Comparison of ENCODE assay signal across 18 cellular contexts in the genomic region with DNA sequence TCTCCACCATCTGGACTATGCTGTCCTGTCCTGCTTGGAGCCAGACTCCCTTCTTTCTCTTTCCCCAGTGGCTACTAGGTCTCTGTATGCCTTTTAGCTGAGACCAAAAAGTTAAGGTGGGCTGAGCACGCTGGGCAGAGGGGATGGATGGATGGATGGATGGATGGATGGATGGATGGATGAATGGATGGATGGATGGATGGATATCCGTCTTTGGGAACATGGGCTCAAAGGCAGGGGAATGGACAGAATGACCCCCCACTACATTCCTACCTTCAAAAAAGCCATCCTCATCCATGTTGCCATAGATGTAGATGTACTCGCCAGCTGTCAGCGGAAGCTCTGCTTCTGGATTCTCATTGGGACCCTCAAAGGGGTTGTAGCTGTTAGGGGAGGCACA. TPM values are rescaled to one million over a fixed set of nuclear protein-coding genes. Genes with fewer than 3 reads are reported as not detected.
DNase-seq lines count a peak whose midpoint lies in the region; ATAC-seq and TF ChIP-seq lines count a peak whose summit lies in the region.
"Had no signal": no experiment of that assay in that cellular context is flagged by ENCODE, and none has a peak within 500 bp of the region (broad histone marks: within the 10 kb centered on the region; RNA-seq: fewer than 3 reads in every experiment).

No MANE protein-coding gene starts in this region.

- H3K27me3 Mint-ChIP-seq in activated T-cell treated with anti-CD3 and anti-CD28 coated beads, Interleukin-2, amount 50 U/mL, for 72 hours (ENCODE audit: low read depth) = no peaks in the 10 kb centered on the region
- H3K27me3 Mint-ChIP-seq in natural killer cell (ENCODE audit: low read depth in 2 of 2) = no peaks in the 10 kb centered on the region
- H3K27me3 Mint-ChIP-seq: CD4-positive, alpha-beta T cell had no signal

- H3K27ac ChIP-seq in HCT116 (ENCODE audit: low read depth, low read length) (no peak overlapping the region), stomach (no peak overlapping the region), right lobe of liver (no peak overlapping the region)
- H3K27ac ChIP-seq: A549, KMS-11 had no signal

- H3K27me3 ChIP-seq in HCT116 (ENCODE audit: insufficient read depth, low read length) (no peaks in the 10 kb centered on the region), stomach (no peaks in the 10 kb centered on the region), right lobe of liver (no peaks in the 10 kb centered on the region)
- H3K27me3 ChIP-seq: MG63 had no signal

- no peaks in the 10 kb centered on the region for H3K36me3 ChIP-seq in HCT116 (ENCODE audit: control insufficient read depth in 1 of 2, insufficient read depth in 2 of 2, low read length in 2 of 2)
- peaks cover 0 to 43% (median 8%) of the 10 kb centered on the region in 4 donors for H3K36me3 ChIP-seq in stomach
- no peaks in the 10 kb centered on the region for H3K36me3 ChIP-seq in right lobe of liver
- H3K36me3 ChIP-seq: MG63 had no signal

- intact Hi-C loops in HCT116 (cut with micrococcal nuclease) = loop anchor here (5.0 to 10.0 kb wide), 2 partner anchors 202 to 689 kb away; no protein-coding TSS in a partner anchor
- intact Hi-C loops in natural killer cell (cut with micrococcal nuclease) = loop anchor here (5.0 kb wide), 1 partner anchor 172 kb away; a partner anchor contains a TSS
- intact Hi-C loops in stomach (cut with DNase I; ENCODE audit: low total_unique reads) = loop anchor here (10.0 kb wide), 1 partner anchor 129 kb away; no protein-coding TSS in a partner anchor
- intact Hi-C loops in right lobe of liver (cut with DNase I) = loop anchor here (5.0 kb wide), 2 partner anchors 117 to 132 kb away; no protein-coding TSS in a partner anchor

- peak overlapping the region; percentile 37 for H3K27ac Mint-ChIP-seq in activated T-cell treated with anti-CD3 and anti-CD28 coated beads, Interleukin-2, amount 50 U/mL, for 72 hours
- H3K27ac Mint-ChIP-seq in natural killer cell = peak overlapping the region; percentile 62 to 92
- H3K27ac Mint-ChIP-seq: CD4-positive, alpha-beta T cell; GM23338 had no signal

- H3K9me3 ChIP-seq in HCT116 (ENCODE audit: control insufficient read depth in 1 of 2, insufficient read depth in 1 of 2, low read depth in 1 of 2, low read length in 2 of 2) (no peaks in the 10 kb centered on the region), stomach (no peaks in the 10 kb centered on the region), right lobe of liver (no peaks in the 10 kb centered on the region)
- H3K9me3 ChIP-seq: A549, MG63 had no signal

- no peak overlapping the region for H3K9ac ChIP-seq in HCT116 (ENCODE audit: low read length)
- H3K9ac ChIP-seq: KMS-11 had no signal

- DNase-seq in activated T-cell treated with anti-CD3 and anti-CD28 coated beads, Interleukin-2, amount 50 U/mL, for 72 hours = no peak
- DNase-seq in activated T-cell treated with anti-CD3 and anti-CD28 coated beads, Interleukin-2, amount 50 U/mL, for 1 hour = no peak
- DNase-seq in HCT116 (ENCODE audit: low read depth, low spot score) (no peak), natural killer cell (no peak), stomach (peak; percentile 1), right lobe of liver (no peak)
- DNase-seq: Calu3; CD4-positive, alpha-beta T cell; DMS79; MG63; NCI-H1105; NCI-H187; NCI-H446 had no signal

- CTCF ChIA-PET in HCT116 (lab: Charles Lee) = interaction anchor here (1.3 to 7.6 kb wide), 2 partner anchors 36 to 132 kb away, joined by 4 to 124 read pairs; a partner anchor contains a TSS

- no peak for TF ChIP-seq POLR2A in HCT116 (IDR thresholded peaks at IDR 0.05; ENCODE audit: borderline replicate concordance, extremely low read depth, insufficient read depth, insufficient read length)
- TF ChIP-seq POLR2A in stomach (IDR thresholded peaks at IDR 0.05) = no peak
- no peak for TF ChIP-seq POLR2A in right lobe of liver (IDR thresholded peaks at IDR 0.05)

- BruUV-seq in HCT116 (replicated peaks; lab: Mats Ljungman, UMichigan) = no TSS peak

- no peaks in the 10 kb centered on the region for H3K36me3 Mint-ChIP-seq in activated T-cell treated with anti-CD3 and anti-CD28 coated beads, Interleukin-2, amount 50 U/mL, for 72 hours (ENCODE audit: insufficient read depth in 2 of 2)
- peaks cover 3% of the 10 kb centered on the region for H3K36me3 Mint-ChIP-seq in natural killer cell

- H4K20me1 ChIP-seq in HCT116 (ENCODE audit: insufficient read depth) = no peaks in the 10 kb centered on the region

- no peak for ATAC-seq in activated T-cell treated with anti-CD3 and anti-CD28 coated beads, Interleukin-2, amount 50 U/mL, for 72 hours (replicated peaks in 1 of 2)
- ATAC-seq in HCT116 (no peak), natural killer cell (no peak), right lobe of liver (no peak), GM18867 (IDR thresholded peaks at IDR 0.05; ENCODE audit: unreplicated experiment) (no peak)
- ATAC-seq: A549, GM23338 had no signal

- peaks cover 33% of the 10 kb centered on the region for H3K4me1 Mint-ChIP-seq in activated T-cell treated with anti-CD3 and anti-CD28 coated beads, Interleukin-2, amount 50 U/mL, for 72 hours (ENCODE audit: low read depth)
- H3K4me1 Mint-ChIP-seq in natural killer cell = peaks cover 15 to 27% of the 10 kb centered on the region in 2 donors

- peak overlapping the region; percentile 31 for H3K4me2 ChIP-seq in HCT116 (ENCODE audit: low read length)
- H3K4me2 ChIP-seq: A549, GM23338, KMS-11 had no signal

- no peaks in the 10 kb centered on the region for H3K9me2 ChIP-seq in HCT116 (ENCODE audit: insufficient read depth)

- no peak overlapping the region for H3K4me3 Mint-ChIP-seq in activated T-cell treated with anti-CD3 and anti-CD28 coated beads, Interleukin-2, amount 50 U/mL, for 72 hours
- H3K4me3 Mint-ChIP-seq in natural killer cell = no peak overlapping the region
- H3K4me3 Mint-ChIP-seq: CD4-positive, alpha-beta T cell; GM23338 had no signal

- H3K4me3 ChIP-seq in HCT116 (replicated peaks in 1 of 2; ENCODE audit: low read depth in 1 of 2, low read length in 2 of 2) = no peak overlapping the region
- no peak overlapping the region for H3K4me3 ChIP-seq in stomach
- H3K4me3 ChIP-seq in right lobe of liver = no peak overlapping the region
- H3K4me3 ChIP-seq: A549, GM23338, MG63 had no signal

- TF ChIP-seq RAD21 in HCT116 (IDR thresholded peaks at IDR 0.05; ENCODE audit: low read depth) = no peak

- TF ChIP-seq CTCF in HCT116 (IDR thresholded peaks at IDR 0.05 in 2 of 3, conservative IDR thresholded peaks at IDR 0.05 in 1 of 3; ENCODE audit: borderline replicate concordance in 1 of 3, insufficient read depth in 1 of 3, low read depth in 2 of 3, low read length in 2 of 3) (no peak), natural killer cell (IDR thresholded peaks at IDR 0.05) (no peak), stomach (IDR thresholded peaks at IDR 0.05) (no peak), right lobe of liver (IDR thresholded peaks at IDR 0.05) (no peak)

- TF ChIP-seq EP300 in stomach (IDR thresholded peaks at IDR 0.05) = no peak

- POLR2A ChIA-PET in HCT116 (lab: Charles Lee) = interaction anchor here (1.4 kb wide), 1 partner anchor 315 kb away, joined by 3 read pairs; no protein-coding TSS in a partner anchor

- H3K4me1 ChIP-seq in HCT116 (ENCODE audit: control insufficient read depth in 1 of 2, insufficient read depth in 2 of 2, low read length in 2 of 2) (peaks cover 8 to 13% of the 10 kb centered on the region in 2 experiments; a peak in 3 of 4 replicates), stomach (peaks cover 0 to 8% (median 0%) of the 10 kb centered on the region in 4 donors), right lobe of liver (no peaks in the 10 kb centered on the region)

- no peaks in the 10 kb centered on the region for H3K9me3 Mint-ChIP-seq in activated T-cell treated with anti-CD3 and anti-CD28 coated beads, Interleukin-2, amount 50 U/mL, for 72 hours
- no peaks in the 10 kb centered on the region for H3K9me3 Mint-ChIP-seq in natural killer cell
- H3K9me3 Mint-ChIP-seq: CD4-positive, alpha-beta T cell; GM23338 had no signal

- 87 to 99% (median 94%) methylated on average over 4 of the region's 4 CpGs for WGBS in stomach, 5 donors
- 75% methylated on average over 2 of the region's 4 CpGs for WGBS in right lobe of liver (ENCODE audit: insufficient coverage, low coverage, low lambda C conversion rate, missing lambda C conversion rate)

- RAD21 ChIA-PET in HCT116 (lab: Charles Lee; ENCODE audit: low non-redundant PET in 1 of 2, low total read pairs in 2 of 2, uncharacterized antibody in 2 of 2, unreplicated experiment in 2 of 2) = no interaction called here

- no peak overlapping the region for H2AFZ ChIP-seq in HCT116 (ENCODE audit: low read depth, low read length, poor library complexity, severe bottlenecking)
- H2AFZ ChIP-seq: GM23338 had no signal

- H3K79me2 ChIP-seq in HCT116 (ENCODE audit: insufficient read depth, low read length) = no peaks in the 10 kb centered on the region

TF ChIP-seq in HCT116, 20 proteins besides CTCF, POLR2A, EP300 and RAD21 (continues in another document):
- TF ChIP-seq, protein P1, sequence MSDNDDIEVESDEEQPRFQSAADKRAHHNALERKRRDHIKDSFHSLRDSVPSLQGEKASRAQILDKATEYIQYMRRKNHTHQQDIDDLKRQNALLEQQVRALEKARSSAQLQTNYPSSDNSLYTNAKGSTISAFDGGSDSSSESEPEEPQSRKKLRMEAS (IDR thresholded peaks at IDR 0.05) = no peak
- TF ChIP-seq SRF (IDR thresholded peaks at IDR 0.05; ENCODE audit: low read depth) (no peak), POLR2AphosphoS5 (IDR thresholded peaks at IDR 0.05; ENCODE audit: low read depth, low read length) (no peak)

RNA-seq across cellular contexts. Expression of a gene that starts 12.8 kb away (rescaled TPM):
- total RNA-seq in activated T-cell treated with anti-CD3 and anti-CD28 coated beads, Interleukin-2, amount 50 U/mL, for 72 hours = 10 to 100 TPM; 42.3 to 55.3 TPM
- total RNA-seq in HCT116 (2021; ENCODE audit: unreplicated experiment) (0.27 TPM), natural killer cell (100 to 1,000 TPM; 176 to 282 (median 246) TPM), stomach (10 to 100 TPM in 3 of 5 donors, 1 to 10 TPM in 1, not detected in 1; 9.0 to 68.8 (median 16.3) TPM), right lobe of liver (1 to 10 TPM in 5 of 6 experiments, under 1 TPM in 1; 0.87 to 8.3 (median 3.8) TPM)
- polyA plus RNA-seq in HCT116 (2012) = 0.05 TPM in 1 of 2 replicates, not detected in the other
- 10 to 100 TPM in 1 of 3 donors, 1 to 10 TPM in 2; 6.5 to 26.0 (median 8.9) TPM for polyA plus RNA-seq in stomach
- total RNA-seq: Calu3 had no signal
- polyA plus RNA-seq: A549 had no signal

RNA-seq across cellular contexts. Expression of a gene that starts 35.0 kb away (rescaled TPM):
- total RNA-seq in activated T-cell treated with anti-CD3 and anti-CD28 coated beads, Interleukin-2, amount 50 U/mL, for 72 hours = under 1 TPM in 1 of 2 donors, not detected in 1; 0.09 TPM
- total RNA-seq in HCT116 (2021; ENCODE audit: unreplicated experiment) (not detected), natural killer cell (1 to 10 TPM in 2 of 3 donors, not detected in 1; 1.8 to 1.9 TPM), stomach (1 to 10 TPM in 1 of 5 donors, not detected in 4; 7.7 TPM), right lobe of liver (1 to 10 TPM in 2 of 6 experiments, under 1 TPM in 2, not detected in 2; 0.26 to 4.2 (median 1.9) TPM)
- not detected in 2 replicates for polyA plus RNA-seq in HCT116 (2012)
- polyA plus RNA-seq in stomach = under 1 TPM in 2 of 3 donors, not detected in 1; 0.03 to 0.46 TPM
- total RNA-seq: Calu3, GM23338, PC-3 had no signal
- polyA plus RNA-seq: A549 had no signal

RNA-seq across cellular contexts. Expression of a gene that starts 36.3 kb away (rescaled TPM):
- total RNA-seq in activated T-cell treated with anti-CD3 and anti-CD28 coated beads, Interleukin-2, amount 50 U/mL, for 72 hours = 100 to 1,000 TPM; 101 to 110 TPM
- total RNA-seq in HCT116 (2021; ENCODE audit: unreplicated experiment) (118 TPM), natural killer cell (10 to 100 TPM; 55.9 to 68.3 (median 68.1) TPM), stomach (10 to 100 TPM in 3 of 5 donors, 1 to 10 TPM in 2; 6.7 to 51.1 (median 23.3) TPM), right lobe of liver (10 to 100 TPM; 24.8 to 50.9 (median 37.0) TPM)
- polyA plus RNA-seq in HCT116 (2012) = 121 and 141 TPM in 2 replicates
- 10 to 100 TPM; 68.9 to 80.9 (median 78.2) TPM for polyA plus RNA-seq in stomach
